ENCODE assay signal across 33 cellular contexts in the genomic region with DNA sequence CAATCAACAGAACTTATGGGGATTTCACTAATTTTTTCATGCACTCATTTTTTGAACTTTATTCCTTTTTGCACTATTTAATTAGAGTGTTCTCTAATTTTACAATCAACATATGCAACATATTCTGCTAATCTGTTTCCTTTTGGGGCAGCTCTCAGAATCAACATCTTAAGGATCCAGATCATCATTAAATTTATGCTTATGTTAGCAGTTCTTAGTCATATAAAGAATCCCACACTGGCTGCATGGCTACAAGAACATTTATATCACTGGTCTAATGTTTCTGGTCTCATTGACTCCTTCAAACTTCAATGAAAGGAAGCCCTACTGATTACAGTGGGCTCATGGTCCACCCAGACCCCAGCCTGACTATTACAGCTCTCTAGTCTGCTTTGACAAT.
"Had no signal": no experiment of that assay in that cellular context is flagged by ENCODE, and none has a peak within 500 bp of the region (broad histone marks: within the 10 kb centered on the region; RNA-seq: fewer than 3 reads in every experiment).

No MANE protein-coding gene starts in this region.

- H3K4me1 ChIP-seq: adrenal gland, ascending aorta, body of pancreas, breast epithelium had no signal

- H3K27me3 ChIP-seq: adrenal gland, ascending aorta, body of pancreas, brain microvascular endothelial cell, breast epithelium, cardiac muscle cell had no signal

- DNase-seq: activated effector memory CD4-positive, alpha-beta T cell treated with anti-CD3 and anti-CD28 coated beads, Interleukin-2, amount 50 U/mL, for 16 hours; activated effector memory CD4-positive, alpha-beta T cell treated with Interleukin-2 at 50 U/mL for 16 hours; activated gamma-delta T cell; activated gamma-delta T cell treated with Interleukin-2 at 50 U/mL for 16 hours; activated naive CD4-positive, alpha-beta T cell; activated naive CD4-positive, alpha-beta T cell treated with anti-CD3 and anti-CD28 coated beads for 36 hours; activated naive CD4-positive, alpha-beta T cell treated with anti-CD3 and anti-CD28 coated beads, Interleukin-2, amount 10 ng/mL, durations not matched to agents 7 days and 5 days; activated naive CD4-positive, alpha-beta T cell treated with anti-CD3 and anti-CD28 coated beads, Interleukin-2, amount 50 U/mL, for 16 hours; activated naive CD4-positive, alpha-beta T cell treated with Interleukin-2 at 50 U/mL for 16 hours; activated naive CD8-positive, alpha-beta T cell treated with anti-CD3 and anti-CD28 coated beads for 36 hours; activated naive CD8-positive, alpha-beta T cell treated with anti-CD3 and anti-CD28 coated beads, Interleukin-2, amount 10 ng/mL, durations not matched to agents 7 days and 5 days; activated naive CD8-positive, alpha-beta T cell treated with anti-CD3 and anti-CD28 coated beads, Interleukin-2, amount 50 U/mL, for 24 hours; activated T-cell treated with anti-CD3 and anti-CD28 coated beads, Interleukin-2, amount 50 U/mL, for 24 hours; activated T-cell treated with anti-CD3 and anti-CD28 coated beads, Interleukin-2, amount 50 U/mL, for 4 hours; activated T-cell treated with anti-CD3 and anti-CD28 coated beads, Interleukin-2, amount 50 U/mL, for 48 hours; activated T-cell treated with anti-CD3 and anti-CD28 coated beads, Interleukin-2, amount 50 U/mL, for 72 hours; adrenal gland; amniotic stem cell; amygdala; anterior cingulate cortex; aorta; body of pancreas; brain microvascular endothelial cell; caudate nucleus; central memory CD4-positive, alpha-beta T cell; cerebellar nuclear complex had no signal

- H3K27ac ChIP-seq: adrenal gland, ascending aorta, body of pancreas, brain microvascular endothelial cell, breast epithelium, cardiac muscle cell had no signal

- H3K9me3 ChIP-seq: ascending aorta, body of pancreas, breast epithelium had no signal

- ATAC-seq: activated naive CD4-positive, alpha-beta T cell treated with anti-CD3 and anti-CD28 coated beads, Interleukin-2, amount 50 U/mL, for 72 hours; activated naive CD8-positive, alpha-beta T cell treated with anti-CD3 and anti-CD28 coated beads, Interleukin-2, amount 50 U/mL, for 24 hours; activated T-cell treated with anti-CD3 and anti-CD28 coated beads, Interleukin-2, amount 50 U/mL, for 4 hours; activated T-cell treated with anti-CD3 and anti-CD28 coated beads, Interleukin-2, amount 50 U/mL, for 72 hours; activated T-helper 17 cell treated with anti-CD3 and anti-CD28 coated beads, Interleukin-2, amount 50 U/mL, for 72 hours; body of pancreas had no signal

- FAIRE-seq: astrocyte, bronchial epithelial cell had no signal

- H3K4me3 ChIP-seq: adrenal gland, ascending aorta, body of pancreas, breast epithelium, cardiac muscle cell had no signal

- H3K36me3 ChIP-seq: adrenal gland, ascending aorta, brain microvascular endothelial cell, breast epithelium, cardiac muscle cell had no signal
